In genomic region chr4:89109841-89110540, GRCh38 we compare ENCODE assay signal across 10 cellular contexts. TPM values are rescaled to one million over a fixed set of nuclear protein-coding genes. Genes with fewer than 3 reads are reported as not detected.
DNase-seq lines count a peak whose midpoint lies in the region; ATAC-seq, FAIRE-seq and TF ChIP-seq lines count a peak whose summit lies in the region.
"Had no signal": no experiment of that assay in that cellular context is flagged by ENCODE, and none has a peak within 500 bp of the region (broad histone marks: within the 10 kb centered on the region; RNA-seq: fewer than 3 reads in every experiment).

No MANE protein-coding gene starts in this region.

- DNase-seq in DMS 273 (lab: John Stamatoyannopoulos, UW; ENCODE audit: unreplicated experiment) (peak; percentile 65), DMS 273 treated with DMSO at 0.1 percent for 48 hours (lab: John Stamatoyannopoulos, UW) (no peak), ascending aorta (ENCODE audit: low spot score in 2 of 2) (no peak), HCEC 1CT (no peak)
- DNase-seq in stimulated activated naive B cell treated with anti-CD40 and anti-IgM and Interleukin-4, amounts not matched to agents 10 μg/mL and 1 μg/mL and 100 μg/mL, for 72 hours = no peak
- no peak for DNase-seq in stimulated activated CD4-positive, alpha-beta T cell treated with anti-CD3 and anti-CD28 coated beads, Interleukin-4, amount 100 ng/mL, for 4 hours

- TF ChIP-seq CTCF in ascending aorta (IDR thresholded peaks at IDR 0.05) = no peak

- peaks cover 3 to 4% of the 10 kb centered on the region in 2 donors for H3K4me1 ChIP-seq in ascending aorta

- H3K9me3 Mint-ChIP-seq in stimulated activated naive B cell treated with anti-CD40 and anti-IgM and Interleukin-4, amounts not matched to agents 10 μg/mL and 1 μg/mL and 100 μg/mL, for 72 hours = peaks cover 8 to 15% of the 10 kb centered on the region in 2 donors

- peaks cover 10 to 19% of the 10 kb centered on the region in 2 donors for H3K36me3 Mint-ChIP-seq in stimulated activated naive B cell treated with anti-CD40 and anti-IgM and Interleukin-4, amounts not matched to agents 10 μg/mL and 1 μg/mL and 100 μg/mL, for 72 hours

- peak overlapping the region; percentile 68 to 79 for H3K4me3 ChIP-seq in ascending aorta

- peak; percentile 38 for FAIRE-seq in islet of Langerhans (lab: Jason Lieb, UNC)

- no peaks in the 10 kb centered on the region for H3K27me3 ChIP-seq in ascending aorta

- peaks cover 19 to 36% of the 10 kb centered on the region in 2 donors for H3K4me1 Mint-ChIP-seq in stimulated activated naive B cell treated with anti-CD40 and anti-IgM and Interleukin-4, amounts not matched to agents 10 μg/mL and 1 μg/mL and 100 μg/mL, for 72 hours

- no peaks in the 10 kb centered on the region for H3K36me3 ChIP-seq in ascending aorta

- peaks cover 16 to 19% of the 10 kb centered on the region in 2 donors for H3K27me3 Mint-ChIP-seq in stimulated activated naive B cell treated with anti-CD40 and anti-IgM and Interleukin-4, amounts not matched to agents 10 μg/mL and 1 μg/mL and 100 μg/mL, for 72 hours

- H3K27ac ChIP-seq in ascending aorta = no peak overlapping the region
- H3K27ac ChIP-seq: 22Rv1, epithelial cell of prostate had no signal

- intact Hi-C loops in ascending aorta (cut with DNase I) = loop anchor here (2.0 kb wide), 3 partner anchors 53 to 827 kb away; partner anchors contain the start of genes FAM13A and HERC3

- H3K9me3 ChIP-seq in ascending aorta = no peaks in the 10 kb centered on the region

- no peak for ATAC-seq in stimulated activated naive B cell treated with anti-CD40 and anti-IgM and Interleukin-4, amounts not matched to agents 10 μg/mL and 1 μg/mL and 100 μg/mL, for 72 hours (replicated peaks)
- no peak for ATAC-seq in HG03280 (IDR thresholded peaks at IDR 0.05; ENCODE audit: unreplicated experiment)

- peak overlapping the region; percentile 42 for H3K27ac Mint-ChIP-seq in stimulated activated naive B cell treated with anti-CD40 and anti-IgM and Interleukin-4, amounts not matched to agents 10 μg/mL and 1 μg/mL and 100 μg/mL, for 72 hours

- peak overlapping the region; percentile 89 to 98 for H3K4me3 Mint-ChIP-seq in stimulated activated naive B cell treated with anti-CD40 and anti-IgM and Interleukin-4, amounts not matched to agents 10 μg/mL and 1 μg/mL and 100 μg/mL, for 72 hours

RNA-seq across cellular contexts. Expression of gene TIGD2, which starts 1.3 kb away (rescaled TPM):
- 0.21 TPM for total RNA-seq in ascending aorta

RNA-seq across cellular contexts. Expression of gene FAM13A, which starts 53.0 kb away (rescaled TPM):
- 13.2 TPM for total RNA-seq in ascending aorta
